ENCODE assay signal across 8 cellular contexts in the genomic region with DNA sequence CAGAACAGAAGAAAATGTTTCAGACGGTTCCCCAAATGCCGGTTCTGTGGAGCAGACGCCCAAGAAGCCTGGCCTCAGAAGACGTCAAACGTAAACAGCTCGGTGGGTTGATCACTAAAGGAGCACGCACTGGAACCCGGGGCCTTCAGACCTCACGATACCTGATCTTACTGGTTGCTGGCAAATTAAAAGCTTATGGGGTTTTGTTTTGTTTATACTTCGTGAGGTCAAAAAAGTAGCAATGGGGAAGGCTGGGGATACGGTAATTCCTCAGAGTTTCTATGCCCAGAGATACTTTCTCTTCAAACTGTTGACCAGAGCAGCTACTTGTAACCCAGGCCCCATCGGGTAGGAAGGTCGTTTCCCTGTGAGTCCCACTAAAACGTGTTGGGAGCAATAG. TPM values are rescaled to one million over a fixed set of nuclear protein-coding genes. Genes with fewer than 3 reads are reported as not detected.
DNase-seq lines count a peak whose midpoint lies in the region; ATAC-seq and TF ChIP-seq lines count a peak whose summit lies in the region.

No MANE protein-coding gene starts in this region.

- intact Hi-C loops in right lobe of liver (cut with DNase I), result no loop called here
- intact Hi-C loops in thyroid gland (cut with DNase I), result no loop called here

- no peak overlapping the region for H2AFZ ChIP-seq in MM.1S (ENCODE audit: low read length)

- no peaks in the 10 kb centered on the region for H3K9me2 ChIP-seq in MM.1S (replicated peaks; ENCODE audit: insufficient read depth, low read length)

- H3K27ac ChIP-seq in MM.1S (ENCODE audit: low read length) (peak overlapping the region; percentile 97), right lobe of liver (peak overlapping the region; percentile 98 to 100 (median 99)), thyroid gland (peak overlapping the region; percentile 100)

- H4K20me1 ChIP-seq in MM.1S (ENCODE audit: insufficient read depth, low read length), result no peaks in the 10 kb centered on the region

- H3K36me3 ChIP-seq in MM.1S (replicated peaks; ENCODE audit: insufficient read depth, low read length) (peaks cover 15% of the 10 kb centered on the region), right lobe of liver (peaks cover 0 to 19% (median 5%) of the 10 kb centered on the region in 4 donors), thyroid gland (peaks cover 6 to 10% of the 10 kb centered on the region in 2 donors)

- peak overlapping the region; percentile 100 for H3K9ac ChIP-seq in MM.1S (ENCODE audit: low read length)

- H3K27me3 ChIP-seq in MM.1S (replicated peaks; ENCODE audit: insufficient read depth, low read length) (no peaks in the 10 kb centered on the region), right lobe of liver (no peaks in the 10 kb centered on the region), thyroid gland (no peaks in the 10 kb centered on the region)

- ATAC-seq in right lobe of liver, result no peak
- no peak for ATAC-seq in GM18498 (IDR thresholded peaks at IDR 0.05; ENCODE audit: unreplicated experiment)
- no peak for ATAC-seq in HG02610 (IDR thresholded peaks at IDR 0.05; ENCODE audit: unreplicated experiment)

- in situ Hi-C loops in astrocyte of the spinal cord (cut with HindIII; ENCODE audit: low sequenced_read_pairs), result no loop called here

- H3K79me2 ChIP-seq in MM.1S (ENCODE audit: low read length), result peaks cover 94% of the 10 kb centered on the region

- TF ChIP-seq POLR2A in right lobe of liver (IDR thresholded peaks at IDR 0.05) (no peak), thyroid gland (IDR thresholded peaks at IDR 0.05) (no peak)

- no peak for TF ChIP-seq CTCF in GM12864 (IDR thresholded peaks at IDR 0.05; ENCODE audit: low read depth, low read length, missing control alignments)
- no peak for TF ChIP-seq CTCF in MM.1S (IDR thresholded peaks at IDR 0.05; ENCODE audit: low read length)
- TF ChIP-seq CTCF in astrocyte of the spinal cord (IDR thresholded peaks at IDR 0.05; ENCODE audit: low read depth, low read length), result no peak
- no peak for TF ChIP-seq CTCF in right lobe of liver (IDR thresholded peaks at IDR 0.05)
- no peak for TF ChIP-seq CTCF in thyroid gland (IDR thresholded peaks at IDR 0.05)

- H3K4me1 ChIP-seq in MM.1S (ENCODE audit: low read length) (peaks cover 5% of the 10 kb centered on the region), right lobe of liver (peaks cover 0 to 47% (median 16%) of the 10 kb centered on the region in 4 donors), thyroid gland (peaks cover 32 to 45% of the 10 kb centered on the region in 2 donors)

- H3K4me3 ChIP-seq in GM12864 (ENCODE audit: low read depth, low read length) (peak overlapping the region; percentile 92), MM.1S (ENCODE audit: low read length) (peak overlapping the region; percentile 94), astrocyte of the spinal cord (ENCODE audit: low read depth, low read length) (peak overlapping the region; percentile 92), right lobe of liver (peak overlapping the region; percentile 68 to 84 (median 77)), thyroid gland (replicated peaks in 1 of 3) (peak overlapping the region; percentile 66 to 98 (median 96))

- peak overlapping the region; percentile 89 for H3K4me2 ChIP-seq in MM.1S (ENCODE audit: low read depth, low read length)

- H3K9me3 ChIP-seq in MM.1S (replicated peaks; ENCODE audit: insufficient read depth, low read length) (no peaks in the 10 kb centered on the region), right lobe of liver (no peaks in the 10 kb centered on the region), thyroid gland (no peaks in the 10 kb centered on the region)

- no peak for DNase-seq in GM12864 (ENCODE audit: low read depth)
- DNase-seq in MM.1S, result peak; percentile 42
- peak; percentile 33 for DNase-seq in astrocyte of the spinal cord (ENCODE audit: low read depth, low spot score)
- no peak for DNase-seq in right lobe of liver
- DNase-seq in thyroid gland, result no peak
- DNase-seq in NCI-H2196 (lab: John Stamatoyannopoulos, UW; ENCODE audit: unreplicated experiment), result no peak

- 0% methylated on average over 14 of the region's 14 CpGs for whole genome bisulfite sequencing in right lobe of liver (ENCODE audit: insufficient coverage, low coverage, low lambda C conversion rate, missing lambda C conversion rate)
- 3 to 4% methylated on average over 14 of the region's 14 CpGs for WGBS in thyroid gland, 2 donors

- peaks cover 92% of the 10 kb centered on the region for H3F3A ChIP-seq in MM.1S (ENCODE audit: insufficient read depth, low read length)

RNA-seq across cellular contexts. Expression of a gene that starts 1.7 kb away (rescaled TPM):
- total RNA-seq in right lobe of liver (10 to 100 TPM; 18.3 to 28.6 (median 24.5) TPM), thyroid gland (10 to 100 TPM; 52.3 to 77.3 (median 62.7) TPM)

RNA-seq across cellular contexts. Expression of a gene that starts 22.9 kb away (rescaled TPM):
- total RNA-seq in right lobe of liver (under 1 TPM in 1 of 6 experiments, not detected in 5; 0.11 TPM), thyroid gland (not detected)

Comparison
In these comparisons a context has a peak if more than half of its experiments do, and no peak if none do; other contexts are left out.
1. DNase-seq: peak in MM.1S (single experiment) and astrocyte of the spinal cord (single experiment); none in GM12864 (single experiment), right lobe of liver (0 of 3), thyroid gland (0 of 2) and NCI-H2196 (single experiment).
2. Peak in every context shown above with its lines, with median percentiles within 50 percentile points of each other: H3K4me3 ChIP-seq and H3K27ac ChIP-seq.